ENCODE assay signal across 30 cellular contexts in genomic region chr12:3520711-3521110, GRCh38. TPM values are rescaled to one million over a fixed set of nuclear protein-coding genes. Genes with fewer than 3 reads are reported as not detected.
DNase-seq lines count a peak whose midpoint lies in the region; ATAC-seq, FAIRE-seq and TF ChIP-seq lines count a peak whose summit lies in the region.
"Had no signal": no experiment of that assay in that cellular context is flagged by ENCODE, and none has a peak within 500 bp of the region (broad histone marks: within the 10 kb centered on the region; RNA-seq: fewer than 3 reads in every experiment).

No MANE protein-coding gene starts in this region.

- ATAC-seq in pancreas (peak in 3 of 4 donors; percentile 22 to 65 (median 53)), HG03571 (IDR thresholded peaks at IDR 0.05; ENCODE audit: unreplicated experiment) (no peak)
- ATAC-seq: activated CD4-positive, alpha-beta T cell treated with anti-CD3 and anti-CD28 coated beads for 36 hours; activated CD8-positive, alpha-beta T cell treated with anti-CD3 and anti-CD28 coated beads for 36 hours; foreskin keratinocyte; natural killer cell treated with Interleukin-12 subunit alpha and Interleukin-12 subunit beta and Interleukin-15 and Interleukin-18, amount 100 ng/mL, for 72 hours; stimulated activated effector memory CD8-positive, alpha-beta T cell treated with anti-CD3 and anti-CD28 coated beads, Interleukin-12 subunit alpha, Interleukin-12 subunit beta, amount 100 ng/mL, for 72 hours had no signal

- no peak overlapping the region for H3K4me3 ChIP-seq in pancreas
- H3K4me3 ChIP-seq: BLaER1, esophagus squamous epithelium, heart right ventricle, lung, upper lobe of left lung had no signal

- intact Hi-C loops in pancreas (cut with DNase I) = no loop called here

- no peaks in the 10 kb centered on the region for H3K36me3 ChIP-seq in pancreas
- H3K36me3 ChIP-seq: BLaER1, esophagus squamous epithelium, heart right ventricle, upper lobe of left lung had no signal

- H3K9me3 ChIP-seq in pancreas = no peaks in the 10 kb centered on the region
- H3K9me3 ChIP-seq: BLaER1, esophagus squamous epithelium, heart right ventricle, upper lobe of left lung had no signal

- DNase-seq in HT-29 (ENCODE audit: low spot score) (peak; percentile 56), NCI-H146 treated with DMSO at 0.1 percent for 48 hours (lab: John Stamatoyannopoulos, UW; ENCODE audit: unreplicated experiment) (peak; percentile 15), NCI-H774 (lab: John Stamatoyannopoulos, UW) (peak; percentile 55), pancreas (no peak), germinal center (ENCODE audit: low spot score) (no peak), A172 (ENCODE audit: low spot score) (no peak)
- DNase-seq: activated CD4-positive, alpha-beta T cell treated with anti-CD3 and anti-CD28 coated beads for 36 hours; activated CD8-positive, alpha-beta memory T cell treated with anti-CD3 and anti-CD28 coated beads, Interleukin-2, amount 50 U/mL, for 48 hours; activated CD8-positive, alpha-beta T cell treated with anti-CD3 and anti-CD28 coated beads for 36 hours; activated naive CD4-positive, alpha-beta T cell treated with Interleukin-2 at 50 U/mL for 16 hours; DND-41; endodermal cell; esophagus squamous epithelium; foreskin keratinocyte; GF-D8; GOT3; Kasumi-1; NCI-H1930; stimulated activated CD4-positive, alpha-beta T cell treated with anti-CD3 and anti-CD28 coated beads, Interleukin-15, amount 100 ng/mL, for 24 hours; upper lobe of left lung had no signal

- no peaks in the 10 kb centered on the region for H3K4me1 ChIP-seq in pancreas
- H3K4me1 ChIP-seq: BLaER1, esophagus squamous epithelium had no signal

- H3K27ac ChIP-seq in pancreas = no peak overlapping the region
- H3K27ac ChIP-seq: BLaER1, esophagus squamous epithelium, foreskin keratinocyte, heart right ventricle, upper lobe of left lung had no signal

- no peak for TF ChIP-seq CTCF in pancreas (IDR thresholded peaks at IDR 0.05)

- no peak for FAIRE-seq in pancreas (lab: Jason Lieb, UNC)

- H3K27me3 ChIP-seq in pancreas = no peaks in the 10 kb centered on the region
- H3K27me3 ChIP-seq: BLaER1, foreskin keratinocyte, upper lobe of left lung had no signal

- 63 to 88% methylated on average over 1 of the region's 1 CpG for WGBS in pancreas, 2 donors

RNA-seq across cellular contexts. Expression of gene PRMT8, which starts 29.7 kb away (rescaled TPM):
- total RNA-seq in HT-29 (2014; rRNA removed; shearing (Covaris generic)) = not detected in 2 replicates
- under 1 TPM in 4 of 6 donors, not detected in 2; 0.09 to 0.55 (median 0.33) TPM for total RNA-seq in pancreas
- under 1 TPM; 0.19 to 0.23 TPM for polyA plus RNA-seq in pancreas
- total RNA-seq in A172 (2014; rRNA removed; shearing (Covaris generic)) = not detected in 2 replicates
- total RNA-seq: activated CD4-positive, alpha-beta T cell treated with anti-CD3 and anti-CD28 coated beads for 36 hours; activated CD8-positive, alpha-beta T cell treated with anti-CD3 and anti-CD28 coated beads for 36 hours; activated T-helper 1 cell treated with anti-CD3 and anti-CD28 coated beads, Interleukin-12 subunit alpha, Interleukin-12 subunit beta, Interleukin-2, Interleukin-4 antibody, amounts not matched to agents 30 ng/mL and 10 ng/mL and 1 ng/mL, durations not matched to agents 14 hours and 24 hours and 36 hours; esophagus squamous epithelium; foreskin keratinocyte; kidney epithelial cell; mononuclear cell; natural killer cell treated with Interleukin-12 subunit alpha and Interleukin-12 subunit beta and Interleukin-15 and Interleukin-18, amount 100 ng/mL, for 72 hours; omental fat pad had no signal
- polyA plus RNA-seq: foreskin keratinocyte had no signal

Comparison
In these comparisons a context has a peak if more than half of its experiments do, and no peak if none do; other contexts are left out.
1. DNase-seq: peak in HT-29 (single experiment), NCI-H146 treated with DMSO at 0.1 percent for 48 hours (single experiment) and NCI-H774 (single experiment); none in pancreas (0 of 6), germinal center (single experiment) and A172 (single experiment).